29 cellular contexts compared by ENCODE assay signal in the genomic region with DNA sequence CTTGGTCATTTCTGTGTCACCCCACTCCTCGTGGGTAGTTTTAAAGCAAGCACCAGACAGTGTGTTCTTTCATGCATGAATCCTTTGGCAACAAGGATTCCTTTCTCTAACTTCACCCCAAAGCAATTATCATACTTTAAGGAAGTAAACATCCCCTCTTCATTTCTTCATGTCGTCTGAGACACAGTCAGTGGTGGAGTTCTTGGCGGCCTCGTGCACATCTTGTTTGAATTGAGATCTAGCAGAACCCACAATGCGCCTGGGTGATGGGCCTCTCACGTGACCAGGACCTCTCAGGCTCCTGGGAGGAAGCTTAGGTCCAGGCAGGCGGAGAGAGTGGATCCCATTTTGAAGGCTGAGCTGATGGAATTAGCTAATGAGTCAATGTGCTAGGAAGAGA. TPM values are rescaled to one million over a fixed set of nuclear protein-coding genes. Genes with fewer than 3 reads are reported as not detected.
DNase-seq lines count a peak whose midpoint lies in the region; TF ChIP-seq lines count a peak whose summit lies in the region.
"Had no signal": no experiment of that assay in that cellular context is flagged by ENCODE, and none has a peak within 500 bp of the region (broad histone marks: within the 10 kb centered on the region; RNA-seq: fewer than 3 reads in every experiment).

No MANE protein-coding gene starts in this region.

- H3K9me3 Mint-ChIP-seq in H9 = peaks cover 13 to 59% of the 10 kb centered on the region in 2 experiments; a peak in 4 of 5 replicates
- H3K9me3 Mint-ChIP-seq: activated T-helper 2 cell treated with anti-CD3 and anti-CD28 coated beads, Interferon-gamma antibody, Interleukin-2, Interleukin-4, amounts not matched to agents 10 μg/mL and 5 μg/mL and 100 μg/mL, durations not matched to agents 14 hours and 24 hours and 36 hours; central memory CD8-positive, alpha-beta T cell; HFFc6 had no signal

- no peak overlapping the region for H2BK5ac ChIP-seq in H9 (ENCODE audit: insufficient read length, low read length)

- H3K79me1 ChIP-seq in H9 (ENCODE audit: insufficient read depth, low read depth, low read length, poor library complexity, severe bottlenecking) = no peaks in the 10 kb centered on the region

- H3K27ac ChIP-seq in BLaER1 treated with 17β-estradiol and CSF1 and Interleukin-3, amounts not matched to agents 10 nM and 100 nM = peak overlapping the region in 8 of 11 experiments; percentile 25 to 64 (median 47); a peak in 12 of 22 replicates
- H3K27ac ChIP-seq in H9 (ENCODE audit: insufficient read length, low read depth, low read length) (no peak overlapping the region), WERI-Rb-1 (no peak overlapping the region)
- H3K27ac ChIP-seq: epithelial cell of prostate, gastroesophageal sphincter, HL-60, testis, VCaP had no signal

- H3K4me1 ChIP-seq in BLaER1 treated with 17β-estradiol and CSF1 and Interleukin-3, amounts not matched to agents 10 nM and 100 nM = peaks cover 0 to 11% (median 7%) of the 10 kb centered on the region in 10 experiments; a peak in 14 of 20 replicates
- H3K4me1 ChIP-seq in H9 (ENCODE audit: insufficient read depth, low read length) = no peaks in the 10 kb centered on the region; the same call in 1 of the 2 replicates
- H3K4me1 ChIP-seq: Caco-2, gastroesophageal sphincter, testis had no signal

- no peak overlapping the region for H3K4me3 ChIP-seq in BLaER1 treated with 17β-estradiol and CSF1 and Interleukin-3, amounts not matched to agents 10 nM and 100 nM
- no peak overlapping the region for H3K4me3 ChIP-seq in WERI-Rb-1 (ENCODE audit: low read depth, low read length)
- H3K4me3 ChIP-seq: gastroesophageal sphincter, MG63, testis had no signal

- no peak overlapping the region for H3K56ac ChIP-seq in H9 (ENCODE audit: insufficient read length, low read depth, low read length)

- no peak overlapping the region for H2BK20ac ChIP-seq in H9 (ENCODE audit: low read depth, low read length, poor library complexity, severe bottlenecking)

- H2AK5ac ChIP-seq in H9 (ENCODE audit: insufficient read length, low read length) = no peak overlapping the region

- H4K5ac ChIP-seq in H9 (ENCODE audit: insufficient read length, low read depth, low read length) = no peak overlapping the region

- H3K23me2 ChIP-seq in H9 (ENCODE audit: insufficient read length, low read depth, low read length, poor library complexity, severe bottlenecking) = no peaks in the 10 kb centered on the region

- no CpG with 5 or more reads among the region's 7 CpGs for WGBS in H9 (ENCODE audit: extremely low coverage, insufficient read length, low lambda C conversion rate)

- H3K14ac ChIP-seq in H9 (ENCODE audit: insufficient read depth, low read length) = no peak overlapping the region

- no peak overlapping the region for H3K4me3 Mint-ChIP-seq in H9
- H3K4me3 Mint-ChIP-seq: activated naive CD8-positive, alpha-beta T cell; B cell; central memory CD8-positive, alpha-beta T cell; HFFc6; T-helper 17 cell had no signal

- no peak overlapping the region for H2BK12ac ChIP-seq in H9 (ENCODE audit: insufficient read length, low read depth, low read length)

- no peaks in the 10 kb centered on the region for H3K79me2 ChIP-seq in H9 (ENCODE audit: insufficient read depth, low read length)

- no peak overlapping the region for H3K4ac ChIP-seq in H9 (ENCODE audit: low read depth, low read length)

- TF ChIP-seq CTCF in H9 (conservative IDR thresholded peaks at IDR 0.05) = no peak
- TF ChIP-seq CTCF in WERI-Rb-1 (IDR thresholded peaks at IDR 0.05; ENCODE audit: low read depth, low read length) = no peak

- H4K8ac ChIP-seq in H9 (replicated peaks; ENCODE audit: insufficient read length, low read depth, low read length) = no peak overlapping the region

- no peak overlapping the region for H2BK120ac ChIP-seq in H9 (ENCODE audit: low read depth, low read length, poor library complexity, severe bottlenecking)

- no peak overlapping the region for H3K27ac Mint-ChIP-seq in H9
- H3K27ac Mint-ChIP-seq: activated naive CD8-positive, alpha-beta T cell; activated T-helper 2 cell treated with anti-CD3 and anti-CD28 coated beads, Interferon-gamma antibody, Interleukin-2, Interleukin-4, amounts not matched to agents 10 μg/mL and 5 μg/mL and 100 μg/mL, durations not matched to agents 14 hours and 24 hours and 36 hours; B cell; HFFc6; T-helper 17 cell had no signal

- H3K27me3 ChIP-seq in BLaER1 treated with 17β-estradiol and CSF1 and Interleukin-3, amounts not matched to agents 10 nM and 100 nM = no peaks in the 10 kb centered on the region
- H3K27me3 ChIP-seq in H9 (ENCODE audit: insufficient read depth, low read length) (no peaks in the 10 kb centered on the region), WERI-Rb-1 (ENCODE audit: insufficient read depth, low read depth, severe bottlenecking) (no peaks in the 10 kb centered on the region)
- H3K27me3 ChIP-seq: gastroesophageal sphincter, MG63, testis had no signal

- peaks cover 0 to 4% of the 10 kb centered on the region in 2 experiments; a peak in 2 of 4 replicates for H3K4me1 Mint-ChIP-seq in H9
- H3K4me1 Mint-ChIP-seq: central memory CD8-positive, alpha-beta T cell; T-helper 17 cell had no signal

- H3K9me3 ChIP-seq in BLaER1 treated with 17β-estradiol and CSF1 and Interleukin-3, amounts not matched to agents 10 nM and 100 nM (replicated peaks in 1 of 11) = peaks cover 0 to 17% (median 4%) of the 10 kb centered on the region in 11 experiments; a peak in 2 of 22 replicates
- H3K9me3 ChIP-seq in H9 (ENCODE audit: control insufficient read depth, low read depth, low read length) = no peaks in the 10 kb centered on the region
- H3K9me3 ChIP-seq in WERI-Rb-1 (ENCODE audit: severe bottlenecking) = peaks cover 5% of the 10 kb centered on the region
- H3K9me3 ChIP-seq: Caco-2, gastroesophageal sphincter, MG63, testis had no signal

- no peak overlapping the region for H2BK15ac ChIP-seq in H9 (ENCODE audit: low read depth, low read length)

- no peaks in the 10 kb centered on the region for H4K20me1 ChIP-seq in BLaER1 treated with 17β-estradiol and CSF1 and Interleukin-3, amounts not matched to agents 10 nM and 100 nM
- no peaks in the 10 kb centered on the region for H4K20me1 ChIP-seq in H9 (ENCODE audit: control insufficient read depth, insufficient read depth, insufficient read length)

- H3K27me3 Mint-ChIP-seq in H9 (ENCODE audit: low read depth) = peaks cover 13% of the 10 kb centered on the region
- H3K27me3 Mint-ChIP-seq: activated naive CD8-positive, alpha-beta T cell; B cell; central memory CD8-positive, alpha-beta T cell had no signal

- no peaks in the 10 kb centered on the region for H3K36me3 ChIP-seq in BLaER1 treated with 17β-estradiol and CSF1 and Interleukin-3, amounts not matched to agents 10 nM and 100 nM
- no peaks in the 10 kb centered on the region for H3K36me3 ChIP-seq in WERI-Rb-1
- H3K36me3 ChIP-seq: gastroesophageal sphincter, MG63 had no signal

- DNase-seq in H9 (no peak), WERI-Rb-1 (peak; percentile 9), kidney tubule cell (ENCODE audit: low spot score) (peak; percentile 77), SHP77 (lab: John Stamatoyannopoulos, UW) (no peak), NCI-H1417 (lab: John Stamatoyannopoulos, UW) (no peak), NCI-H446 (lab: John Stamatoyannopoulos, UW) (no peak)
- DNase-seq: Caco-2; HFFc6; mammary epithelial cell; MG63; NCI-H1694; OCI-M1; stimulated activated CD4-positive, alpha-beta T cell treated with anti-CD3 and anti-CD28 coated beads, Interleukin-2, amount 100 ng/mL, for 48 hours; stimulated activated naive CD4-positive, alpha-beta T cell; T-helper 17 cell; testis had no signal

- peak overlapping the region; percentile 44 for H2AFZ ChIP-seq in H9 (ENCODE audit: low read length)

- no peak overlapping the region for H3K23ac ChIP-seq in H9 (ENCODE audit: insufficient read length, low read depth, low read length)

- peak overlapping the region in 8 of 11 experiments; percentile 32 to 60 (median 40); a peak in 13 of 22 replicates for H3K4me2 ChIP-seq in BLaER1 treated with 17β-estradiol and CSF1 and Interleukin-3, amounts not matched to agents 10 nM and 100 nM
- no peak overlapping the region for H3K4me2 ChIP-seq in H9 (ENCODE audit: insufficient read depth, insufficient read length, low read length)

- H3K9ac ChIP-seq in BLaER1 treated with 17β-estradiol and CSF1 and Interleukin-3, amounts not matched to agents 10 nM and 100 nM = 0 out of 22 replicates have a peak overlapping the region, but pooled peaks of 1 of the 11 experiments have one; percentile 4
- no peak overlapping the region for H3K9ac ChIP-seq in H9 (ENCODE audit: extremely low read depth, insufficient read length, low read length)

- H3K36me3 Mint-ChIP-seq in H9 (ENCODE audit: insufficient read depth in 1 of 3, low read depth in 3 of 3) = peaks cover 0 to 2% (median 0%) of the 10 kb centered on the region in 3 experiments; a peak in 1 of 7 replicates
- H3K36me3 Mint-ChIP-seq: activated naive CD8-positive, alpha-beta T cell had no signal

- H3T11ph ChIP-seq in H9 (ENCODE audit: low read length) = no peak overlapping the region

- H3K18ac ChIP-seq in H9 (ENCODE audit: insufficient read length, low read depth, low read length) = no peak overlapping the region

- H4K91ac ChIP-seq in H9 (ENCODE audit: insufficient read length, low read depth, low read length) = no peak overlapping the region

RNA-seq across cellular contexts. Expression of gene ACSBG2, which starts 2.6 kb away (rescaled TPM):
- total RNA-seq in H9 (2021) = not detected in 2 replicates
- total RNA-seq: activated T-helper 2 cell treated with anti-CD3 and anti-CD28 coated beads, Interferon-gamma antibody, Interleukin-2, Interleukin-4, amounts not matched to agents 10 μg/mL and 5 μg/mL and 100 μg/mL, durations not matched to agents 14 hours and 24 hours and 36 hours; astrocyte; B cell; Caco-2; HFFc6; kidney epithelial cell; mammary epithelial cell; osteoblast; Right ventricle myocardium inferior; T-helper 17 cell had no signal

RNA-seq across cellular contexts. Expression of gene RFX2, which starts 27.8 kb away (rescaled TPM):
- total RNA-seq in H9 (2021) = 2.9 and 3.7 TPM in 2 replicates

Comparison
In these comparisons a context has a peak if more than half of its experiments do, and no peak if none do; other contexts are left out.
1. H3K27ac ChIP-seq: peak in BLaER1 treated with 17β-estradiol and CSF1 and Interleukin-3, amounts not matched to agents 10 nM and 100 nM (8 of 11); none in H9 (single experiment) and WERI-Rb-1 (single experiment).
2. DNase-seq: peak in WERI-Rb-1 (single experiment) and kidney tubule cell (single experiment); none in H9 (single experiment), SHP77 (0 of 2), NCI-H1417 (0 of 3) and NCI-H446 (0 of 2).